ENCODE assay signal across 9 cellular contexts in the genomic region with DNA sequence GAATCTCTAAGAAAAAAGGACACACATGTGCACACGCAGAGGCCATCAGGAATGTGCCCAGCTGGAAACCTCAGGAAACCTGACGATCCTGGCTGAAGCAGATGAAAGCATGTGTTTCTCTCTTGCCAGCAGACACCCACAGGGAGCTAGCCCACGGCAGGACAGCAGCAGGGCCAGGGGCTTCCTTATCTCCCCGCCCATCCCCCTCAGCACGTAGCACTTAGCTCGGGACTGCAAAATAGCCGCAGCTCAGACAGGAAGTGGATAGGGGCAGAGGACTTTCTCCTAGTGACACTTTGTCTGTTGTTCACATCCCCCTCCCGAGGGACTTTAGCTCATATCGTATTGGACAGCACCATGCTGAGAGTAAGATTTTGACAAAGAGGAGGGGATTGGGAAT.
DNase-seq lines count a peak whose midpoint lies in the region; ATAC-seq and TF ChIP-seq lines count a peak whose summit lies in the region.
"Had no signal": no experiment of that assay in that cellular context is flagged by ENCODE, and none has a peak within 500 bp of the region (broad histone marks: within the 10 kb centered on the region; RNA-seq: fewer than 3 reads in every experiment).

No MANE protein-coding gene starts in this region.

- peak overlapping the region; percentile 96 for H3K27ac Mint-ChIP-seq in activated CD4-positive, alpha-beta T cell treated with anti-CD3 and anti-CD28 coated beads, Interleukin-2, amount 10 ng/mL, durations not matched to agents 24 days and 14 days

- peak overlapping the region; percentile 95 for H3K27ac ChIP-seq in RWPE2 (ENCODE audit: poor library complexity, severe bottlenecking)
- H3K27ac ChIP-seq in stomach = peak overlapping the region; percentile 29 to 87 (median 70)

- no peak for TF ChIP-seq POLR2A in stomach (IDR thresholded peaks at IDR 0.05)

- H3K4me3 ChIP-seq in RWPE2 (ENCODE audit: severe bottlenecking) (no peak overlapping the region), fibroblast of villous mesenchyme (ENCODE audit: low read depth, low read length) (no peak overlapping the region), stomach (peak overlapping the region in 1 of 4 donors; percentile 5)

- H3K4me1 Mint-ChIP-seq in activated CD4-positive, alpha-beta T cell treated with anti-CD3 and anti-CD28 coated beads, Interleukin-2, amount 10 ng/mL, durations not matched to agents 24 days and 14 days = peaks cover 59% of the 10 kb centered on the region

- no peaks in the 10 kb centered on the region for H3K9me3 Mint-ChIP-seq in activated CD4-positive, alpha-beta T cell treated with anti-CD3 and anti-CD28 coated beads, Interleukin-2, amount 10 ng/mL, durations not matched to agents 24 days and 14 days

- TF ChIP-seq CTCF in RWPE2 (IDR thresholded peaks at IDR 0.05; ENCODE audit: poor library complexity, severe bottlenecking) (no peak), fibroblast of villous mesenchyme (IDR thresholded peaks at IDR 0.05; ENCODE audit: insufficient read depth, low read depth, low read length) (no peak), stomach (IDR thresholded peaks at IDR 0.05) (no peak)

- ATAC-seq in RWPE2 (ENCODE audit: low read depth) = no peak

- intact Hi-C loops in activated CD4-positive, alpha-beta T cell treated with anti-CD3 and anti-CD28 coated beads, Interleukin-2, amount 10 ng/mL, durations not matched to agents 24 days and 14 days (cut with micrococcal nuclease) = no loop called here
- intact Hi-C loops in stomach (cut with DNase I; ENCODE audit: low total_unique reads) = no loop called here

- H3K36me3 ChIP-seq in RWPE2 (ENCODE audit: low read depth) = peaks cover 40% of the 10 kb centered on the region
- H3K36me3 ChIP-seq in stomach = peaks cover 6 to 65% (median 40%) of the 10 kb centered on the region in 4 donors

- H3K27me3 ChIP-seq in RWPE2 (ENCODE audit: insufficient read depth, poor library complexity, severe bottlenecking) (no peaks in the 10 kb centered on the region), stomach (no peaks in the 10 kb centered on the region)

- no peak for DNase-seq in activated CD4-positive, alpha-beta T cell treated with anti-CD3 and anti-CD28 coated beads, Interleukin-2, amount 10 ng/mL, durations not matched to agents 24 days and 14 days
- no peak for DNase-seq in activated CD4-positive, alpha-beta T cell treated with anti-CD3 and anti-CD28 coated beads for 1 hour
- DNase-seq in RWPE2 (ENCODE audit: low spot score) = no peak
- DNase-seq in fibroblast of villous mesenchyme (ENCODE audit: low read depth) = peak; percentile 17
- no peak for DNase-seq in stomach
- no peak for DNase-seq in NCI-H2081 treated with DMSO at 0.1 percent for 48 hours (lab: John Stamatoyannopoulos, UW)
- no peak for DNase-seq in NCI-H128 (lab: John Stamatoyannopoulos, UW; ENCODE audit: unreplicated experiment)
- DNase-seq in NCI-H524 (lab: John Stamatoyannopoulos, UW) = no peak
- DNase-seq: SHP77 treated with DMSO at 0.1 percent for 48 hours had no signal

- 39 to 68% (median 59%) methylated on average over 9 of the region's 9 CpGs for WGBS in stomach, 5 donors

- no peak for TF ChIP-seq EP300 in stomach (IDR thresholded peaks at IDR 0.05)

- H3K9me3 ChIP-seq in RWPE2 (ENCODE audit: severe bottlenecking) (no peaks in the 10 kb centered on the region), stomach (no peaks in the 10 kb centered on the region)

- peak overlapping the region; percentile 77 for H3K4me3 Mint-ChIP-seq in activated CD4-positive, alpha-beta T cell treated with anti-CD3 and anti-CD28 coated beads, Interleukin-2, amount 10 ng/mL, durations not matched to agents 24 days and 14 days

- H3K36me3 Mint-ChIP-seq in activated CD4-positive, alpha-beta T cell treated with anti-CD3 and anti-CD28 coated beads, Interleukin-2, amount 10 ng/mL, durations not matched to agents 24 days and 14 days (ENCODE audit: low read depth) = peaks cover 79% of the 10 kb centered on the region

- no peaks in the 10 kb centered on the region for H3K27me3 Mint-ChIP-seq in activated CD4-positive, alpha-beta T cell treated with anti-CD3 and anti-CD28 coated beads, Interleukin-2, amount 10 ng/mL, durations not matched to agents 24 days and 14 days

- H3K4me1 ChIP-seq in RWPE2 (ENCODE audit: insufficient read depth, poor library complexity, severe bottlenecking) (peaks cover 19% of the 10 kb centered on the region), stomach (peaks cover 13 to 39% (median 16%) of the 10 kb centered on the region in 4 donors)
